ENCODE assay signal across 28 cellular contexts in the genomic region with DNA sequence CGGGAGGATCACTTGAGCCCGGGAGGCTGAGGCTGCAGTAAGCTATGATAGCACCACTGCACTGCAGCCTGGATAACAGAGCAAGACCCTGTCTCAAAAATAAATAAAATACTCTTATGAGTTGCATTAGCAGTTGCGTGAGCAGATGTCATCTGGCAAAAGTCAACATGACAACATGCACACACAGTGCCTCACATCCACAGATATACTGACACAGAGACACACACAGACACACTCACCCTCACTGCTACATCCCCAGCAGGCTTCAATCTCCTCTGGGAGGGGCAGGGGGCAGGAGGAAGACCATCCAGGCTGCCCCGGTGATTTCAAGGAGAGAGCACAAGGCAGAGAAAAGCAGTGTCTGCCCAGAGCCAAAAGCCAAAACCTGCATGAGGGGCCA. TPM values are rescaled to one million over a fixed set of nuclear protein-coding genes. Genes with fewer than 3 reads are reported as not detected.
"Had no signal": no experiment of that assay in that cellular context is flagged by ENCODE, and none has a peak within 500 bp of the region (broad histone marks: within the 10 kb centered on the region; RNA-seq: fewer than 3 reads in every experiment).

No MANE protein-coding gene starts in this region.

- H3K4me1 ChIP-seq: prostate gland had no signal

- H3K4me1 Mint-ChIP-seq: naive thymus-derived CD8-positive, alpha-beta T cell; stimulated activated naive CD8-positive, alpha-beta T cell treated with anti-CD3 and anti-CD28 coated beads, Interleukin-15, amount 100 ng/mL, for 72 hours had no signal

- H3K36me3 ChIP-seq: gastrocnemius medialis, heart left ventricle, left lung, neutrophil, prostate gland, right atrium auricular region, suprapubic skin, transverse colon, upper lobe of right lung, uterus had no signal

- H3K4me3 ChIP-seq: coronary artery, gastrocnemius medialis, heart left ventricle, left lung, prostate gland, right atrium auricular region, smooth muscle cell, suprapubic skin, transverse colon, upper lobe of right lung, uterus had no signal

- H3K4me2 ChIP-seq: smooth muscle cell had no signal

- H3K36me3 Mint-ChIP-seq: naive thymus-derived CD8-positive, alpha-beta T cell had no signal

- H3K9me3 Mint-ChIP-seq: effector memory CD8-positive, alpha-beta T cell; naive thymus-derived CD8-positive, alpha-beta T cell; stimulated activated naive CD8-positive, alpha-beta T cell treated with anti-CD3 and anti-CD28 coated beads, Interleukin-15, amount 100 ng/mL, for 72 hours had no signal

- H3K27ac ChIP-seq: coronary artery, gastrocnemius medialis, heart left ventricle, left lung, neutrophil, prostate gland, right atrium auricular region, suprapubic skin, transverse colon, upper lobe of right lung, uterus had no signal

- H3K4me3 Mint-ChIP-seq: effector memory CD8-positive, alpha-beta T cell; naive thymus-derived CD8-positive, alpha-beta T cell; stimulated activated naive CD8-positive, alpha-beta T cell treated with anti-CD3 and anti-CD28 coated beads, Interleukin-15, amount 100 ng/mL, for 72 hours had no signal

- H3K27me3 ChIP-seq: gastrocnemius medialis, right atrium auricular region, transverse colon, upper lobe of right lung, uterus had no signal

- DNase-seq: effector memory CD8-positive, alpha-beta T cell; erythroblast; foreskin fibroblast; gastrocnemius medialis; hippocampal formation; left cardiac atrium; left lung; mesendoderm; naive thymus-derived CD8-positive, alpha-beta T cell; stimulated activated CD4-positive, alpha-beta T cell treated with anti-CD3 and anti-CD28 coated beads, Interleukin-12 subunit alpha, Interleukin-12 subunit beta, amount 100 ng/mL, for 4 hours; stimulated activated CD4-positive, alpha-beta T cell treated with anti-CD3 and anti-CD28 coated beads, Interleukin-1b, Interleukin-23, amount 100 ng/mL, for 48 hours; stimulated activated CD4-positive, alpha-beta T cell treated with anti-CD3 and anti-CD28 coated beads, Interleukin-4, amount 100 ng/mL, for 1 hour; stimulated activated CD8-positive, alpha-beta memory T cell treated with anti-CD3 and anti-CD28 coated beads, Interleukin-4, amount 100 ng/mL, for 48 hours; stimulated activated naive CD4-positive, alpha-beta T cell; stimulated activated naive CD8-positive, alpha-beta T cell treated with anti-CD3 and anti-CD28 coated beads, Interleukin-15, amount 100 ng/mL, for 72 hours; transverse colon; upper lobe of right lung; uterus had no signal

- H3K27ac Mint-ChIP-seq: effector memory CD8-positive, alpha-beta T cell; stimulated activated naive CD8-positive, alpha-beta T cell treated with anti-CD3 and anti-CD28 coated beads, Interleukin-15, amount 100 ng/mL, for 72 hours had no signal

- ATAC-seq: effector memory CD8-positive, alpha-beta T cell; gastrocnemius medialis; heart left ventricle; left cardiac atrium; left lung; naive thymus-derived CD8-positive, alpha-beta T cell; sciatic nerve; stimulated activated naive CD8-positive, alpha-beta T cell treated with anti-CD3 and anti-CD28 coated beads, Interleukin-15, amount 100 ng/mL, for 72 hours; upper lobe of right lung had no signal

- H3K9me3 ChIP-seq: gastrocnemius medialis, heart left ventricle, left lung, neutrophil, prostate gland, right atrium auricular region, suprapubic skin, transverse colon, upper lobe of right lung, uterus had no signal

RNA-seq across cellular contexts. Expression of a gene that starts 9.7 kb away (rescaled TPM):
- total RNA-seq: kidney epithelial cell; naive thymus-derived CD8-positive, alpha-beta T cell had no signal
- polyA plus RNA-seq: naive thymus-derived CD8-positive, alpha-beta T cell; neural cell; smooth muscle cell had no signal
